Comparison of ENCODE assay signal across 29 cellular contexts in the genomic region with DNA sequence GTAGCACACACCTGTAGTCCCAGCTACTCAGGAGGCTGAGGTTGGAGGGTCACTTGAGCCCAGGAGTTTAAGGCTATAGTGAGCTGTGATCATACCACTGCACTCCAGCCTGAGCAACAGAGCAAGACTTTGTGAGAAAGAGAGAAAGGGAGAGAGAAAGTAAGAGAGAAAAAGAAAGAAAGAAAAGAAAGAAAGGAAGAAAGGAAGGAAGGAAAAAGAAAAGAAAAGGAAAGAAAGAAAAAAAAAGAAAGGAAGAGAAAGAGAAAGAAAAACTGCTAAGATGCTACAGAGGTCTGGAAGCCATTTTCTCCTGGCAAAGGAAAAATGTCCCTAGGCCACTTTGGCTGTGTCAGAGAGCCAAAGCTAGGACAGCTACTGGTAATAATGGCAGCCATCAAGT. TPM values are rescaled to one million over a fixed set of nuclear protein-coding genes. Genes with fewer than 3 reads are reported as not detected.
"Had no signal": no experiment of that assay in that cellular context is flagged by ENCODE, and none has a peak within 500 bp of the region (broad histone marks: within the 10 kb centered on the region; RNA-seq: fewer than 3 reads in every experiment).

No MANE protein-coding gene starts in this region.

- DNase-seq: cerebellar nuclear complex; cortex of kidney; endodermal cell; foreskin keratinocyte; heart left ventricle; kidney; mesenchymal stem cell; mucosa of descending colon; naive thymus-derived CD4-positive, alpha-beta T cell; occipital lobe; ovary; stimulated activated CD4-positive, alpha-beta T cell treated with anti-CD3 and anti-CD28 coated beads, Interleukin-12 subunit alpha, Interleukin-12 subunit beta, amount 100 ng/mL, for 4 hours; stimulated activated CD4-positive, alpha-beta T cell treated with anti-CD3 and anti-CD28 coated beads, Interleukin-1b, Interleukin-23, amount 100 ng/mL, for 48 hours; stimulated activated CD4-positive, alpha-beta T cell treated with anti-CD3 and anti-CD28 coated beads, Interleukin-4, amount 100 ng/mL, for 1 hour; stimulated activated naive CD4-positive, alpha-beta T cell treated with Interleukin-2 at 50 U/mL for 16 hours; stomach; tibial artery; upper lobe of left lung had no signal

- H3K79me2 ChIP-seq: hepatocyte had no signal

- H3K4me1 ChIP-seq: foreskin keratinocyte, gastroesophageal sphincter, stomach, tibial artery, upper lobe of left lung had no signal

- H3K27me3 ChIP-seq: gastroesophageal sphincter, heart left ventricle, hepatocyte, ovary, upper lobe of left lung had no signal

- H3K4me2 ChIP-seq: hepatocyte, smooth muscle cell had no signal

- H3K4me3 ChIP-seq: gastroesophageal sphincter, heart left ventricle, hepatocyte, lung, mucosa of descending colon, ovary, smooth muscle cell, stomach, tibial artery, upper lobe of left lung had no signal

- H3K9me3 ChIP-seq: gastroesophageal sphincter, heart left ventricle, mucosa of descending colon, ovary, stomach, tibial artery, upper lobe of left lung had no signal

- H3K27ac ChIP-seq: epithelial cell of prostate, foreskin keratinocyte, gastroesophageal sphincter, heart left ventricle, hepatocyte, ovary, stomach, tibial artery, upper lobe of left lung had no signal

- H3K36me3 ChIP-seq: gastroesophageal sphincter, heart left ventricle, ovary, stomach, tibial artery, upper lobe of left lung had no signal

- H2AFZ ChIP-seq: hepatocyte had no signal

RNA-seq across cellular contexts. Expression of gene DRC1, which starts 30.6 kb away (rescaled TPM):
- total RNA-seq: dermis microvascular lymphatic vessel endothelial cell, esophagus mucosa, foreskin keratinocyte, hepatocyte, left lobe of liver, mucosa of descending colon, posterior vena cava, smooth muscle cell, subcutaneous adipose tissue had no signal
- polyA plus RNA-seq: foreskin keratinocyte; liver; naive thymus-derived CD4-positive, alpha-beta T cell; stomach had no signal

RNA-seq across cellular contexts. Expression of gene OTOF, which starts 45.6 kb away (rescaled TPM):
- total RNA-seq: esophagus mucosa, foreskin keratinocyte, smooth muscle cell had no signal
- polyA plus RNA-seq: foreskin keratinocyte had no signal
